9 cellular contexts compared by ENCODE assay signal in genomic region chr15:70023769-70024491, GRCh38.
A peak's percentile ranks its signal among the peaks of the same experiment; 100 is the strongest.
DNase-seq lines count a peak whose midpoint lies in the region; ATAC-seq and TF ChIP-seq lines count a peak whose summit lies in the region.
"Had no signal": no experiment of that assay in that cellular context is flagged by ENCODE, and none has a peak within 500 bp of the region (broad histone marks: within the 10 kb centered on the region; RNA-seq: fewer than 3 reads in every experiment).

No MANE protein-coding gene starts in this region.

- H3K4me1 Mint-ChIP-seq in activated naive CD8-positive, alpha-beta T cell treated with anti-CD3 and anti-CD28 coated beads, Interleukin-2, amount 10 ng/mL, durations not matched to agents 7 days and 5 days, result peaks cover 22% of the 10 kb centered on the region
- H3K4me1 Mint-ChIP-seq in activated naive CD8-positive, alpha-beta T cell treated with anti-CD3 and anti-CD28 coated beads for 36 hours, result peaks cover 11% of the 10 kb centered on the region

- H3K9me3 ChIP-seq in ascending aorta (no peaks in the 10 kb centered on the region), aorta (ENCODE audit: control insufficient read depth, low read length) (no peaks in the 10 kb centered on the region)

- peak overlapping the region; percentile 47 to 73 for H3K27ac ChIP-seq in ascending aorta
- H3K27ac ChIP-seq in aorta (ENCODE audit: low read depth in 1 of 2, low read length in 2 of 2), result peak overlapping the region in 1 of 2 donors; percentile 47

- H3K27me3 Mint-ChIP-seq in activated naive CD8-positive, alpha-beta T cell treated with anti-CD3 and anti-CD28 coated beads, Interleukin-2, amount 10 ng/mL, durations not matched to agents 7 days and 5 days, result peaks cover 20% of the 10 kb centered on the region
- no peaks in the 10 kb centered on the region for H3K27me3 Mint-ChIP-seq in activated naive CD8-positive, alpha-beta T cell treated with anti-CD3 and anti-CD28 coated beads for 36 hours

- no peak for TF ChIP-seq CTCF in ascending aorta (IDR thresholded peaks at IDR 0.05)

- DNase-seq in activated naive CD8-positive, alpha-beta T cell treated with anti-CD3 and anti-CD28 coated beads, Interleukin-2, amount 10 ng/mL, durations not matched to agents 7 days and 5 days, result no peak
- no peak for DNase-seq in activated naive CD8-positive, alpha-beta T cell treated with anti-CD3 and anti-CD28 coated beads for 36 hours
- DNase-seq in ascending aorta (ENCODE audit: low spot score in 2 of 2), result peak; percentile 27 to 87
- peak in 1 of 2 donors; percentile 51 for DNase-seq in left colon
- DNase-seq in aorta, result peak in 1 of 2 donors; percentile 72
- no peak for DNase-seq in germinal center (ENCODE audit: low spot score)
- DNase-seq in activated CD4-positive, alpha-beta T cell treated with anti-CD3 and anti-CD28 coated beads, Interleukin-2, amount 50 U/mL, for 1 hour, result no peak

- peaks cover 5% of the 10 kb centered on the region for H3K9me3 Mint-ChIP-seq in activated naive CD8-positive, alpha-beta T cell treated with anti-CD3 and anti-CD28 coated beads, Interleukin-2, amount 10 ng/mL, durations not matched to agents 7 days and 5 days
- H3K9me3 Mint-ChIP-seq in activated naive CD8-positive, alpha-beta T cell treated with anti-CD3 and anti-CD28 coated beads for 36 hours, result no peaks in the 10 kb centered on the region

- peak overlapping the region; percentile 95 for H3K27ac Mint-ChIP-seq in activated naive CD8-positive, alpha-beta T cell treated with anti-CD3 and anti-CD28 coated beads, Interleukin-2, amount 10 ng/mL, durations not matched to agents 7 days and 5 days
- no peak overlapping the region for H3K27ac Mint-ChIP-seq in activated naive CD8-positive, alpha-beta T cell treated with anti-CD3 and anti-CD28 coated beads for 36 hours

- H3K4me1 ChIP-seq in ascending aorta, result peaks cover 4 to 26% of the 10 kb centered on the region in 2 donors
- peaks cover 0 to 3% of the 10 kb centered on the region in 2 donors for H3K4me1 ChIP-seq in aorta (ENCODE audit: control insufficient read depth in 1 of 2, insufficient read depth in 2 of 2, low read length in 2 of 2)

- POLR2A ChIA-PET in activated naive CD8-positive, alpha-beta T cell treated with anti-CD3 and anti-CD28 coated beads, Interleukin-2, amount 10 ng/mL, durations not matched to agents 7 days and 5 days (lab: Charles Lee), result interaction anchor here (0.7 to 1.5 kb wide), 4 partner anchors 72 to 570 kb away, joined by 4 to 11 read pairs (median 6); partner anchors contain the start of gene TLE3

- H3K4me3 ChIP-seq in ascending aorta (no peak overlapping the region), aorta (ENCODE audit: low read length in 2 of 2) (no peak overlapping the region)

- no peak overlapping the region for H3K4me3 Mint-ChIP-seq in activated naive CD8-positive, alpha-beta T cell treated with anti-CD3 and anti-CD28 coated beads, Interleukin-2, amount 10 ng/mL, durations not matched to agents 7 days and 5 days
- H3K4me3 Mint-ChIP-seq in activated naive CD8-positive, alpha-beta T cell treated with anti-CD3 and anti-CD28 coated beads for 36 hours, result no peak overlapping the region

- H3K36me3 ChIP-seq in ascending aorta (no peaks in the 10 kb centered on the region), aorta (ENCODE audit: control insufficient read depth in 1 of 2, insufficient read depth in 2 of 2, low read length in 1 of 2) (no peaks in the 10 kb centered on the region)

- 12 to 18% methylated on average over 16 of the region's 16 CpGs for WGBS in aorta, 2 donors

- H3K36me3 Mint-ChIP-seq in activated naive CD8-positive, alpha-beta T cell treated with anti-CD3 and anti-CD28 coated beads, Interleukin-2, amount 10 ng/mL, durations not matched to agents 7 days and 5 days, result peaks cover 8% of the 10 kb centered on the region
- H3K36me3 Mint-ChIP-seq in activated naive CD8-positive, alpha-beta T cell treated with anti-CD3 and anti-CD28 coated beads for 36 hours, result no peaks in the 10 kb centered on the region

- peak; percentile 1 for ATAC-seq in activated naive CD8-positive, alpha-beta T cell treated with anti-CD3 and anti-CD28 coated beads, Interleukin-2, amount 10 ng/mL, durations not matched to agents 7 days and 5 days (ENCODE audit: low read depth)
- peak; percentile 21 for ATAC-seq in left colon
- ATAC-seq in aorta (ENCODE audit: low FRiP score), result peak; percentile 72
- no peak for ATAC-seq in GM18517 (IDR thresholded peaks at IDR 0.05; ENCODE audit: unreplicated experiment)
- ATAC-seq: Panc1 had no signal

- H3K27me3 ChIP-seq in ascending aorta (no peaks in the 10 kb centered on the region), aorta (ENCODE audit: control insufficient read depth in 1 of 2, insufficient read depth in 2 of 2, low read length in 1 of 2) (no peaks in the 10 kb centered on the region)

- intact Hi-C loops in ascending aorta (cut with DNase I) (loop anchor here (2.0 kb wide), 2 partner anchors 39 to 75 kb away; no protein-coding TSS in a partner anchor), left colon (cut with DNase I, micrococcal nuclease) (no loop called here), aorta (cut with DNase I) (no loop called here)

Comparison
In these comparisons a context has a peak if more than half of its experiments do, and no peak if none do; other contexts are left out.
1. DNase-seq: peak in ascending aorta (2 of 2); none in activated naive CD8-positive, alpha-beta T cell treated with anti-CD3 and anti-CD28 coated beads, Interleukin-2, amount 10 ng/mL, durations not matched to agents 7 days and 5 days (single experiment), activated naive CD8-positive, alpha-beta T cell treated with anti-CD3 and anti-CD28 coated beads for 36 hours (single experiment), germinal center (single experiment) and activated CD4-positive, alpha-beta T cell treated with anti-CD3 and anti-CD28 coated beads, Interleukin-2, amount 50 U/mL, for 1 hour (single experiment).